Comparison of ENCODE assay signal across 1 cellular context in the genomic region with DNA sequence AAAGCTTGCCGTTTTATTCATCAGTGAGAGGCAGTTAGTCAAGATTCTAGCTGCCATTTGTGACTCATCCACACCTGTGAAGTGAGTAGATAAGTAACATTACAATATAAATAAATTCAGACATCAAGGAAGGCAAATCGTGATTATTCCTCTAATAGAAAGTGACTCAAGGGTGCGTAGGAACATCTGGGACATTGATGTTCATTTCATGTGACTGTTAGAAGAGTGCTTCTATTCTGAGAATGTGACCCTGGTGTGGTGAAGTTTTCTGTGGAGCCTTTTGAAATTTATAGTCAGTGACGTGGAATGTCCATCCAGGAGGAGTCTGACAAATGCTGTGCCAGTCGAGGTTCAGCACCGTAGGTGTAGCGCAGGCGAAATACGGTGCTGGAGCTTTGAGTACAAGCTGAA.
TF ChIP-seq lines count a peak whose summit lies in the region.

No MANE protein-coding gene starts in this region.

TF ChIP-seq in GM23338, 12 proteins besides CTCF, POLR2A, EP300 and RAD21:
- TF ChIP-seq ZNF331 (CRISPR knock-in tag; IDR thresholded peaks at IDR 0.05; ENCODE audit: low read depth) (no peak), JUNB (IDR thresholded peaks at IDR 0.05; ENCODE audit: unreplicated experiment) (no peak), EZH2 (IDR thresholded peaks at IDR 0.05; ENCODE audit: low read depth, unreplicated experiment) (no peak), POLR2AphosphoS5 (IDR thresholded peaks at IDR 0.05; ENCODE audit: low read depth) (no peak), STAT1 (IDR thresholded peaks at IDR 0.05; ENCODE audit: unreplicated experiment) (no peak), NANOG (IDR thresholded peaks at IDR 0.05; ENCODE audit: borderline replicate concordance) (no peak), EZH2phosphoT487 (IDR thresholded peaks at IDR 0.05; ENCODE audit: unreplicated experiment) (no peak), ZNF114 (CRISPR knock-in tag; IDR thresholded peaks at IDR 0.05) (no peak), CREB1 (CRISPR knock-in tag; IDR thresholded peaks at IDR 0.05; ENCODE audit: low read depth) (no peak)
- TF ChIP-seq, protein P1, sequence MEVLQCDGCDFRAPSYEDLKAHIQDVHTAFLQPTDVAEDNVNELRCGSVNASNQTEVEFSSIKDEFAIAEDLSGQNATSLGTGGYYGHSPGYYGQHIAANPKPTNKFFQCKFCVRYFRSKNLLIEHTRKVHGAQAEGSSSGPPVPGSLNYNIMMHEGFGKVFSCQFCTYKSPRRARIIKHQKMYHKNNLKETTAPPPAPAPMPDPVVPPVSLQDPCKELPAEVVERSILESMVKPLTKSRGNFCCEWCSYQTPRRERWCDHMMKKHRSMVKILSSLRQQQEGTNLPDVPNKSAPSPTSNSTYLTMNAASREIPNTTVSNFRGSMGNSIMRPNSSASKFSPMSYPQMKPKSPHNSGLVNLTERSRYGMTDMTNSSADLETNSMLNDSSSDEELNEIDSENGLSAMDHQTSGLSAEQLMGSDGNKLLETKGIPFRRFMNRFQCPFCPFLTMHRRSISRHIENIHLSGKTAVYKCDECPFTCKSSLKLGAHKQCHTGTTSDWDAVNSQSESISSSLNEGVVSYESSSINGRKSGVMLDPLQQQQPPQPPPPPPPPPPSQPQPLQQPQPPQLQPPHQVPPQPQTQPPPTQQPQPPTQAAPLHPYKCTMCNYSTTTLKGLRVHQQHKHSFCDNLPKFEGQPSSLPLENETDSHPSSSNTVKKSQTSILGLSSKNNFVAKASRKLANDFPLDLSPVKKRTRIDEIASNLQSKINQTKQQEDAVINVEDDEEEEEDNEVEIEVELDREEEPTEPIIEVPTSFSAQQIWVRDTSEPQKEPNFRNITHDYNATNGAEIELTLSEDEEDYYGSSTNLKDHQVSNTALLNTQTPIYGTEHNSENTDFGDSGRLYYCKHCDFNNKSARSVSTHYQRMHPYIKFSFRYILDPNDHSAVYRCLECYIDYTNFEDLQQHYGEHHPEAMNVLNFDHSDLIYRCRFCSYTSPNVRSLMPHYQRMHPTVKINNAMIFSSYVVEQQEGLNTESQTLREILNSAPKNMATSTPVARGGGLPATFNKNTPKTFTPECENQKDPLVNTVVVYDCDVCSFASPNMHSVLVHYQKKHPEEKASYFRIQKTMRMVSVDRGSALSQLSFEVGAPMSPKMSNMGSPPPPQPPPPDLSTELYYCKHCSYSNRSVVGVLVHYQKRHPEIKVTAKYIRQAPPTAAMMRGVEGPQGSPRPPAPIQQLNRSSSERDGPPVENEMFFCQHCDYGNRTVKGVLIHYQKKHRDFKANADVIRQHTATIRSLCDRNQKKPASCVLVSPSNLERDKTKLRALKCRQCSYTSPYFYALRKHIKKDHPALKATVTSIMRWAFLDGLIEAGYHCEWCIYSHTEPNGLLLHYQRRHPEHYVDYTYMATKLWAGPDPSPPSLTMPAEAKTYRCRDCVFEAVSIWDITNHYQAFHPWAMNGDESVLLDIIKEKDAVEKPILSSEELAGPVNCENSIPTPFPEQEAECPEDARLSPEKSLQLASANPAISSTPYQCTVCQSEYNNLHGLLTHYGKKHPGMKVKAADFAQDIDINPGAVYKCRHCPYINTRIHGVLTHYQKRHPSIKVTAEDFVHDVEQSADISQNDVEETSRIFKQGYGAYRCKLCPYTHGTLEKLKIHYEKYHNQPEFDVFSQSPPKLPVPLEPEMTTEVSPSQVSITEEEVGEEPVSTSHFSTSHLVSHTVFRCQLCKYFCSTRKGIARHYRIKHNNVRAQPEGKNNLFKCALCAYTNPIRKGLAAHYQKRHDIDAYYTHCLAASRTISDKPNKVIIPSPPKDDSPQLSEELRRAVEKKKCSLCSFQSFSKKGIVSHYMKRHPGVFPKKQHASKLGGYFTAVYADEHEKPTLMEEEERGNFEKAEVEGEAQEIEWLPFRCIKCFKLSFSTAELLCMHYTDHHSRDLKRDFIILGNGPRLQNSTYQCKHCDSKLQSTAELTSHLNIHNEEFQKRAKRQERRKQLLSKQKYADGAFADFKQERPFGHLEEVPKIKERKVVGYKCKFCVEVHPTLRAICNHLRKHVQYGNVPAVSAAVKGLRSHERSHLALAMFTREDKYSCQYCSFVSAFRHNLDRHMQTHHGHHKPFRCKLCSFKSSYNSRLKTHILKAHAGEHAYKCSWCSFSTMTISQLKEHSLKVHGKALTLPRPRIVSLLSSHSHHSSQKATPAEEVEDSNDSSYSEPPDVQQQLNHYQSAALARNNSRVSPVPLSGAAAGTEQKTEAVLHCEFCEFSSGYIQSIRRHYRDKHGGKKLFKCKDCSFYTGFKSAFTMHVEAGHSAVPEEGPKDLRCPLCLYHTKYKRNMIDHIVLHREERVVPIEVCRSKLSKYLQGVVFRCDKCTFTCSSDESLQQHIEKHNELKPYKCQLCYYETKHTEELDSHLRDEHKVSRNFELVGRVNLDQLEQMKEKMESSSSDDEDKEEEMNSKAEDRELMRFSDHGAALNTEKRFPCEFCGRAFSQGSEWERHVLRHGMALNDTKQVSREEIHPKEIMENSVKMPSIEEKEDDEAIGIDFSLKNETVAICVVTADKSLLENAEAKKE (CRISPR knock-in tag; IDR thresholded peaks at IDR 0.05) = no peak
- TF ChIP-seq, protein P2, sequence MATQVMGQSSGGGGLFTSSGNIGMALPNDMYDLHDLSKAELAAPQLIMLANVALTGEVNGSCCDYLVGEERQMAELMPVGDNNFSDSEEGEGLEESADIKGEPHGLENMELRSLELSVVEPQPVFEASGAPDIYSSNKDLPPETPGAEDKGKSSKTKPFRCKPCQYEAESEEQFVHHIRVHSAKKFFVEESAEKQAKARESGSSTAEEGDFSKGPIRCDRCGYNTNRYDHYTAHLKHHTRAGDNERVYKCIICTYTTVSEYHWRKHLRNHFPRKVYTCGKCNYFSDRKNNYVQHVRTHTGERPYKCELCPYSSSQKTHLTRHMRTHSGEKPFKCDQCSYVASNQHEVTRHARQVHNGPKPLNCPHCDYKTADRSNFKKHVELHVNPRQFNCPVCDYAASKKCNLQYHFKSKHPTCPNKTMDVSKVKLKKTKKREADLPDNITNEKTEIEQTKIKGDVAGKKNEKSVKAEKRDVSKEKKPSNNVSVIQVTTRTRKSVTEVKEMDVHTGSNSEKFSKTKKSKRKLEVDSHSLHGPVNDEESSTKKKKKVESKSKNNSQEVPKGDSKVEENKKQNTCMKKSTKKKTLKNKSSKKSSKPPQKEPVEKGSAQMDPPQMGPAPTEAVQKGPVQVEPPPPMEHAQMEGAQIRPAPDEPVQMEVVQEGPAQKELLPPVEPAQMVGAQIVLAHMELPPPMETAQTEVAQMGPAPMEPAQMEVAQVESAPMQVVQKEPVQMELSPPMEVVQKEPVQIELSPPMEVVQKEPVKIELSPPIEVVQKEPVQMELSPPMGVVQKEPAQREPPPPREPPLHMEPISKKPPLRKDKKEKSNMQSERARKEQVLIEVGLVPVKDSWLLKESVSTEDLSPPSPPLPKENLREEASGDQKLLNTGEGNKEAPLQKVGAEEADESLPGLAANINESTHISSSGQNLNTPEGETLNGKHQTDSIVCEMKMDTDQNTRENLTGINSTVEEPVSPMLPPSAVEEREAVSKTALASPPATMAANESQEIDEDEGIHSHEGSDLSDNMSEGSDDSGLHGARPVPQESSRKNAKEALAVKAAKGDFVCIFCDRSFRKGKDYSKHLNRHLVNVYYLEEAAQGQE (IDR thresholded peaks at IDR 0.05; ENCODE audit: unreplicated experiment) = no peak
- TF ChIP-seq, protein P3, sequence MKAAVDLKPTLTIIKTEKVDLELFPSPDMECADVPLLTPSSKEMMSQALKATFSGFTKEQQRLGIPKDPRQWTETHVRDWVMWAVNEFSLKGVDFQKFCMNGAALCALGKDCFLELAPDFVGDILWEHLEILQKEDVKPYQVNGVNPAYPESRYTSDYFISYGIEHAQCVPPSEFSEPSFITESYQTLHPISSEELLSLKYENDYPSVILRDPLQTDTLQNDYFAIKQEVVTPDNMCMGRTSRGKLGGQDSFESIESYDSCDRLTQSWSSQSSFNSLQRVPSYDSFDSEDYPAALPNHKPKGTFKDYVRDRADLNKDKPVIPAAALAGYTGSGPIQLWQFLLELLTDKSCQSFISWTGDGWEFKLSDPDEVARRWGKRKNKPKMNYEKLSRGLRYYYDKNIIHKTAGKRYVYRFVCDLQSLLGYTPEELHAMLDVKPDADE (IDR thresholded peaks at IDR 0.05) = no peak
TF ChIP-seq in GM23338: peak in this region for 0.
